In genomic region chrX:149629730-149630387, GRCh38 we compare ENCODE assay signal across 1 cellular context.
TF ChIP-seq lines count a peak whose summit lies in the region.

No MANE protein-coding gene starts in this region.

TF ChIP-seq in HepG2, 621 proteins besides CTCF, POLR2A, EP300 and RAD21:
- TF ChIP-seq KAT2B (IDR thresholded peaks at IDR 0.05; ENCODE audit: borderline replicate concordance, low read depth, low read length), result no peak
- no peak for TF ChIP-seq GTF3A (CRISPR knock-in tag; conservative IDR thresholded peaks at IDR 0.05)
- TF ChIP-seq ZNF709 (CRISPR knock-in tag; IDR thresholded peaks at IDR 0.05), result no peak
- TF ChIP-seq RARG (CRISPR knock-in tag; IDR thresholded peaks at IDR 0.05; ENCODE audit: low read depth), result no peak
- TF ChIP-seq ZNF441 (CRISPR knock-in tag; IDR thresholded peaks at IDR 0.05; ENCODE audit: borderline replicate concordance), result no peak
- no peak for TF ChIP-seq RNF2 (conservative IDR thresholded peaks at IDR 0.05; ENCODE audit: low read depth)
